ENCODE assay signal across 24 cellular contexts in genomic region chr5:124022966-124023365, GRCh38.
"Had no signal": no experiment of that assay in that cellular context is flagged by ENCODE, and none has a peak within 500 bp of the region (broad histone marks: within the 10 kb centered on the region; RNA-seq: fewer than 3 reads in every experiment).

No MANE protein-coding gene starts in this region.

- H3K4me3 ChIP-seq: stomach, suprapubic skin, testis, thoracic aorta, thyroid gland, tibial artery, tibial nerve, transverse colon, upper lobe of left lung, upper lobe of right lung, uterus, vagina had no signal

- DNase-seq: stimulated activated CD4-positive, alpha-beta T cell treated with anti-CD3 and anti-CD28 coated beads, Interleukin-2, amount 100 ng/mL, for 48 hours; stimulated activated CD4-positive, alpha-beta T cell treated with anti-CD3 and anti-CD28 coated beads, Interleukin-4, amount 100 ng/mL, for 1 hour; stimulated activated CD4-positive, alpha-beta T cell treated with anti-CD3 and anti-CD28 coated beads, Interleukin-4, amount 100 ng/mL, for 24 hours; stimulated activated CD4-positive, alpha-beta T cell treated with anti-CD3 and anti-CD28 coated beads, Interleukin-4, amount 100 ng/mL, for 4 hours; stimulated activated CD8-positive, alpha-beta memory T cell treated with anti-CD3 and anti-CD28 coated beads, Interleukin-4, amount 100 ng/mL, for 48 hours; stimulated activated naive B cell treated with anti-CD40 and anti-IgM and Interleukin-4, amounts not matched to agents 10 μg/mL and 1 μg/mL and 100 μg/mL, for 72 hours; stimulated activated naive CD4-positive, alpha-beta T cell; stimulated activated naive CD4-positive, alpha-beta T cell treated with Interleukin-2 at 50 U/mL for 16 hours; stimulated activated naive CD8-positive, alpha-beta T cell treated with anti-CD3 and anti-CD28 coated beads, Interleukin-15, amount 100 ng/mL, for 72 hours; stimulated activated naive CD8-positive, alpha-beta T cell treated with anti-CD3 and anti-CD28 coated beads, Interleukin-15, Interleukin-2, amounts not matched to agents 100 U/mL and 50 U/mL, for 24 hours; stomach; substantia nigra; testis; thyroid gland; tibial artery; transverse colon; trophoblast cell; upper lobe of left lung; upper lobe of right lung; uterus had no signal
